Comparison of ENCODE assay signal across 8 cellular contexts in the genomic region with DNA sequence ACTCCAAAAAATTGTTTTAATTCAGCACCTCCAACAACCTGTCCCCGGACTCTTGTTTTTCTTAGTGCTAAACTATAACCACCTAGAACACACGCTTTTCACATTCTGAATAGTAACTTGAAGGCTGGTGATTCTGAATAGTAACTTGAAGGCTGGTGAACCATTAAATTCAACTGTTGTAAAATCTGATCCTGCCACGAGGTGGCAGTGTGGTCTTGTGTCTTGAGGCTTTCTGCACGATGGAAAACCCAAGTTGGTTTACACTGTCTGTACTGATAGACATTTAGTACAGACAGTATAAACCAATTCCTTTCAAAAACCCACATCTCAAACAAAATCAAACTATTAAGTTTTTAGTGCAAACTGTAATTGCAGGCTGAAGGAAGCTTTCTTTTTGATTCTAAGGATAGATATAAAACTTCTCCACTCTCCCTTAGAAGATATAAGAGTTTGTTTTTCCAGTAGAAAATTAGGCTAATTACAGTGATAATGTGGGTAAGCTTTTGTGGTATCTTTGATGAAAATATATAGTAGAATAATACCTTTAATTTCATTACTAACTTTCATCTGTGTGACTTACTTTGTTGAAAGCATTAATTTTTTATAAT. TPM values are rescaled to one million over a fixed set of nuclear protein-coding genes. Genes with fewer than 3 reads are reported as not detected.
DNase-seq lines count a peak whose midpoint lies in the region; ATAC-seq and TF ChIP-seq lines count a peak whose summit lies in the region.

No MANE protein-coding gene starts in this region.

- 4% methylated on average over 4 of the region's 4 CpGs for WGBS in right cardiac atrium
- 2 to 5% methylated on average over 4 of the region's 4 CpGs for WGBS in sigmoid colon, 2 donors

- H3K9me3 ChIP-seq in right cardiac atrium (ENCODE audit: control insufficient read depth, low read length) (no peaks in the 10 kb centered on the region), sigmoid colon (peaks cover 0 to 8% (median 2%) of the 10 kb centered on the region in 4 donors)

- H3K4me3 Mint-ChIP-seq in T-cell, result no peak overlapping the region

- H3K27me3 ChIP-seq in right cardiac atrium (ENCODE audit: control insufficient read depth, insufficient read depth) (no peaks in the 10 kb centered on the region), sigmoid colon (no peaks in the 10 kb centered on the region)

- H3K36me3 Mint-ChIP-seq in T-cell, result no peaks in the 10 kb centered on the region

- peaks cover 28 to 39% of the 10 kb centered on the region in 2 donors for H3K27me3 Mint-ChIP-seq in T-cell

- peaks cover 0 to 9% (median 5%) of the 10 kb centered on the region in 3 donors for H3K9me3 Mint-ChIP-seq in T-cell

- peak; percentile 44; the same call in 1 of the 2 replicates for TF ChIP-seq CTCF in GM12874 (IDR thresholded peaks at IDR 0.05; ENCODE audit: insufficient read depth, low read depth, low read length)
- TF ChIP-seq CTCF in sigmoid colon (IDR thresholded peaks at IDR 0.05), result peak; percentile 80 to 92 (median 82)

- H3K27ac ChIP-seq in right cardiac atrium (ENCODE audit: low read length), result no peak overlapping the region
- H3K27ac ChIP-seq in sigmoid colon, result no peak overlapping the region

- intact Hi-C loops in right cardiac atrium (cut with DNase I), result loop anchor here in 3 of 4 donors (2.0 to 5.0 kb wide), 2 partner anchors 547 to 551 kb away; no protein-coding TSS in a partner anchor
- intact Hi-C loops in sigmoid colon (cut with DNase I), result loop anchor here (1.0 to 5.0 kb wide), 2 partner anchors 549 to 1071 kb away; no protein-coding TSS in a partner anchor

- peaks cover 22 to 27% (median 22%) of the 10 kb centered on the region in 3 donors for H3K4me1 Mint-ChIP-seq in T-cell

- TF ChIP-seq POLR2A in sigmoid colon (IDR thresholded peaks at IDR 0.05), result no peak

- H3K4me3 ChIP-seq in right cardiac atrium (ENCODE audit: low read length), result no peak overlapping the region
- H3K4me3 ChIP-seq in sigmoid colon, result no peak overlapping the region

- POLR2A ChIA-PET in T-cell (lab: Charles Lee), result no interaction called here

- TF ChIP-seq EP300 in sigmoid colon (IDR thresholded peaks at IDR 0.05), result no peak

- CTCF ChIA-PET in T-cell (lab: Charles Lee), result interaction anchor here (0.6 to 1.6 kb wide), 6 partner anchors 9 to 927 kb away, joined by 3 to 5 read pairs (median 4); no protein-coding TSS in a partner anchor

- no peaks in the 10 kb centered on the region for H3K36me3 ChIP-seq in sigmoid colon

- ATAC-seq in T-cell (replicated peaks in 1 of 4), result peak in 3 of 4 experiments; percentile 54 to 72 (median 67)
- peak; percentile 54 to 57 for ATAC-seq in right cardiac atrium
- ATAC-seq in GM18517 (IDR thresholded peaks at IDR 0.05; ENCODE audit: unreplicated experiment), result no peak
- no peak for ATAC-seq in GM18519 (IDR thresholded peaks at IDR 0.05; ENCODE audit: low FRiP score, unreplicated experiment)

- H3K4me1 ChIP-seq in right cardiac atrium (ENCODE audit: control insufficient read depth, insufficient read depth, low read length), result no peaks in the 10 kb centered on the region
- H3K4me1 ChIP-seq in sigmoid colon, result peaks cover 0 to 8% (median 2%) of the 10 kb centered on the region in 4 donors

- no peak overlapping the region for H3K27ac Mint-ChIP-seq in T-cell

- peak; percentile 67 for DNase-seq in NCI-H1417 treated with DMSO at 0.1 percent for 48 hours (lab: John Stamatoyannopoulos, UW)
- DNase-seq in T-cell, result peak; percentile 22 to 68 (median 55)
- peak in 46 of 56 donors; percentile 10 to 96 (median 50) for DNase-seq in amygdala (lab: John Stamatoyannopoulos, UW)
- DNase-seq in right cardiac atrium, result peak; percentile 57 to 79 (median 67)
- peak; percentile 87 for DNase-seq in sigmoid colon

RNA-seq across cellular contexts. Expression of a gene that starts 57.6 kb away (rescaled TPM):
- 100 to 1,000 TPM; 116 to 157 (median 119) TPM for total RNA-seq in T-cell
- total RNA-seq in right cardiac atrium, result 100 to 1,000 TPM; 172 to 206 (median 204) TPM
- polyA plus RNA-seq in right cardiac atrium, result 199 TPM
- 100 to 1,000 TPM; 252 to 336 (median 291) TPM for total RNA-seq in sigmoid colon
- polyA plus RNA-seq in sigmoid colon, result 100 to 1,000 TPM; 181 to 297 (median 233) TPM

Comparison
In these comparisons a context has a peak if more than half of its experiments do, and no peak if none do; other contexts are left out.
1. ATAC-seq: peak in T-cell (3 of 4) and right cardiac atrium (2 of 2); none in GM18517 (single experiment) and GM18519 (single experiment).
2. Peak in every context shown above with its lines, with median percentiles within 50 percentile points of each other: DNase-seq.